ENCODE assay signal across 14 cellular contexts in the genomic region with DNA sequence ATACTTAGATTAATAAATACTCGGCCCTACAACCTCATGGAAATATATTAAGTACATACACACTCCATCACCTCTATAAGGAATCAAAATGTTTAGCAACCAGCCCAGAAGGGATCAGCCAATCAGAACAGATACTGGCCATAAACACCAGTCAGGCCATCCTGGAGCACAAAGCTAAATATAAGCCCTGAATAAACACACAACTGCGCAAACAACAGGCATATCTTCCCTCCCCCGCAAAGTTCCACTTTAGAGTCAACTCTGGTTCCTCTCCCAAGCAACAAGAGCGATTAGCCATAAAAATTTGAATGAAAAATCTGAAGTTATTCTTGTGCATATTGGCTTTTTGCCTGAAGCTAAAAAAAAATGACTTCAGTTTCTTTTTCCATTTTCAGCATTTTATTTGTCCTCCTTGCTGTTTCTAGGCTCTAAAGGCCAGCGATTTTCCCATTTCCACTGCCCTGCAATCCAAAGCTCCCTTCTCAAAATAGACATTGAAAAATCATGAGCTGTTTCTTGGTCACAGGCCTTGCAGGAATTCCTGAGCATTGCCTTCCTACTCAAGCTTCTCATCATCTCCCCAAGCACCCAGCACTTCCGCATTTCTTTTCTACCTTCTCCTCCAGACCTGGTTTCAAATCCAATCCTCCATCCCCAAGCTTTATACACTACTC.
DNase-seq lines count a peak whose midpoint lies in the region; ATAC-seq and TF ChIP-seq lines count a peak whose summit lies in the region.
"Had no signal": no experiment of that assay in that cellular context is flagged by ENCODE, and none has a peak within 500 bp of the region (broad histone marks: within the 10 kb centered on the region; RNA-seq: fewer than 3 reads in every experiment).

No MANE protein-coding gene starts in this region.

- no peaks in the 10 kb centered on the region for H3K9me3 ChIP-seq in heart right ventricle

- intact Hi-C loops in heart right ventricle (cut with DNase I), result loop anchor here in 1 of 10 donors (2.0 kb wide), 1 partner anchor 23 kb away; no protein-coding TSS in a partner anchor

- H3K9me3 Mint-ChIP-seq in nephron, result no peaks in the 10 kb centered on the region
- H3K9me3 Mint-ChIP-seq: activated naive CD4-positive, alpha-beta T cell treated with anti-CD3 and anti-CD28 coated beads, Interleukin-2, amount 10 ng/mL, durations not matched to agents 7 days and 5 days had no signal

- WGBS in heart right ventricle, 2 donors, result 50 to 57% methylated on average over 6 of the region's 6 CpGs

- no peaks in the 10 kb centered on the region for H3K27me3 ChIP-seq in heart right ventricle

- DNase-seq in NCI-H748 treated with DMSO at 0.1 percent for 48 hours (lab: John Stamatoyannopoulos, UW), result peak; percentile 9
- peak in 1 of 2 donors; percentile 47 for DNase-seq in heart right ventricle
- DNase-seq in NOMO-1 (lab: John Stamatoyannopoulos, UW; ENCODE audit: unreplicated experiment in 2 of 2), result no peak
- no peak for DNase-seq in NCI-H524 treated with DMSO at 0.1 percent for 48 hours (lab: John Stamatoyannopoulos, UW)
- DNase-seq in NCI-H1436 (lab: John Stamatoyannopoulos, UW), result no peak
- DNase-seq: ACHN; activated naive CD4-positive, alpha-beta T cell treated with anti-CD3 and anti-CD28 coated beads, Interleukin-2, amount 10 ng/mL, durations not matched to agents 7 days and 5 days; immature natural killer cell; NCI-H446 treated with DMSO at 0.1 percent for 48 hours; nucleus accumbens had no signal

- TF ChIP-seq CTCF in 22Rv1 (IDR thresholded peaks at IDR 0.05) (no peak), heart right ventricle (IDR thresholded peaks at IDR 0.05) (no peak), nephron (IDR thresholded peaks at IDR 0.05; ENCODE audit: unreplicated experiment in 3 of 3) (no peak)

- H3K36me3 Mint-ChIP-seq in nephron (ENCODE audit: low read depth), result no peaks in the 10 kb centered on the region
- H3K36me3 Mint-ChIP-seq: activated naive CD4-positive, alpha-beta T cell treated with anti-CD3 and anti-CD28 coated beads, Interleukin-2, amount 10 ng/mL, durations not matched to agents 7 days and 5 days; immature natural killer cell had no signal

- H3K4me1 Mint-ChIP-seq in nephron, result peaks cover 22% of the 10 kb centered on the region
- H3K4me1 Mint-ChIP-seq: activated naive CD4-positive, alpha-beta T cell treated with anti-CD3 and anti-CD28 coated beads, Interleukin-2, amount 10 ng/mL, durations not matched to agents 7 days and 5 days; central memory CD8-positive, alpha-beta T cell; immature natural killer cell had no signal

- no peaks in the 10 kb centered on the region for H3K27me3 Mint-ChIP-seq in nephron (ENCODE audit: low read depth)
- H3K27me3 Mint-ChIP-seq: activated naive CD4-positive, alpha-beta T cell treated with anti-CD3 and anti-CD28 coated beads, Interleukin-2, amount 10 ng/mL, durations not matched to agents 7 days and 5 days had no signal

- H3K4me3 Mint-ChIP-seq in nephron, result no peak overlapping the region
- H3K4me3 Mint-ChIP-seq: activated naive CD4-positive, alpha-beta T cell treated with anti-CD3 and anti-CD28 coated beads, Interleukin-2, amount 10 ng/mL, durations not matched to agents 7 days and 5 days; central memory CD8-positive, alpha-beta T cell; immature natural killer cell had no signal

- H3K4me3 ChIP-seq in heart right ventricle, result no peak overlapping the region

- peak overlapping the region; percentile 59 to 67 (median 63) for H3K27ac Mint-ChIP-seq in nephron
- H3K27ac Mint-ChIP-seq: activated naive CD4-positive, alpha-beta T cell treated with anti-CD3 and anti-CD28 coated beads, Interleukin-2, amount 10 ng/mL, durations not matched to agents 7 days and 5 days; immature natural killer cell had no signal

- H3K4me1 ChIP-seq in heart right ventricle, result peaks cover 3 to 34% (median 12%) of the 10 kb centered on the region in 9 donors

- H3K27ac ChIP-seq in 22Rv1 (peak overlapping the region; percentile 94), heart right ventricle (peak overlapping the region; percentile 4 to 76 (median 56))

- H3K36me3 ChIP-seq in heart right ventricle, result no peaks in the 10 kb centered on the region

- ATAC-seq in heart right ventricle, result peak in 7 of 8 donors; percentile 62 to 93 (median 80)
- no peak for ATAC-seq in GM18861 (IDR thresholded peaks at IDR 0.05; ENCODE audit: unreplicated experiment)
